ENCODE assay signal across 8 cellular contexts in the genomic region with DNA sequence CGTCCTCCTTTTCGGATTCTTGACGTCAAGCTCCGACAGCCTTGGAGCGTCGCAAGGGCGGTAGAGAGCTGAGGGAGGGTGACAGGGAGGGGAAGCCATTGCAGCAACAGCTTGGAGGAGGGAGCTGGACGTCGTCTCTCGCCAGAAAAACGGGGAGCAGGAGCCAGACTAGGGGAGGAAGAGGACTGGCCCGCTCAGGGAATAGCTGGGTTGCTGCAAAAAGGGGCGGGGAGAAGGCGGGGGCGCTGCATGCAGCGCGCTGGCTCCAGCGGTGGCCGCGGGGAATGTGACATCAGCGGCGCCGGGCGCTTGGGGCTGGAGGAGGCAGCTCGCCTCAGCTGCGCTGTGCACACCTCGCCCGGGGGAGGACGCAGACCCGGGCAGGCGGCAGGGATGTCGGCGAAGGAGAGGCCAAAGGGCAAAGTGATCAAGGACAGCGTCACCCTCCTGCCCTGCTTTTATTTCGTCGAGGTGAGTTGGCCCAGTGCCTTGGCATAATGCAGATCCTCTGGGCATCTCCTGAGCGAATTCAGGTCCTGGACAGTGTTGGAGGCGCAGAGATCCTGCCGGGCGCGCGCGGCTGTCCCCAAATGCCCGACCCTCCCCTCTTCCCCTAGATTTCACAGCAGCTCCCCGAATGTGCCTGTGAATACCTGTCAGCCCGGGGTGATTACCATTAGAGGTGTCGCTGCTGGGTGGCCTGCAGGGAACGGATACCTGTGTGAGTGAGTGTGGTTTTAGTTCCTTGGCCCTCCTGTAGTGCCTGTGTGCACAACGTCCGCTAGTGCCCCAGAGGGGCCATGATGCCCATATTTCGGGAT.
DNase-seq lines count a peak whose midpoint lies in the region; ATAC-seq lines count a peak whose summit lies in the region.

A gene with protein sequence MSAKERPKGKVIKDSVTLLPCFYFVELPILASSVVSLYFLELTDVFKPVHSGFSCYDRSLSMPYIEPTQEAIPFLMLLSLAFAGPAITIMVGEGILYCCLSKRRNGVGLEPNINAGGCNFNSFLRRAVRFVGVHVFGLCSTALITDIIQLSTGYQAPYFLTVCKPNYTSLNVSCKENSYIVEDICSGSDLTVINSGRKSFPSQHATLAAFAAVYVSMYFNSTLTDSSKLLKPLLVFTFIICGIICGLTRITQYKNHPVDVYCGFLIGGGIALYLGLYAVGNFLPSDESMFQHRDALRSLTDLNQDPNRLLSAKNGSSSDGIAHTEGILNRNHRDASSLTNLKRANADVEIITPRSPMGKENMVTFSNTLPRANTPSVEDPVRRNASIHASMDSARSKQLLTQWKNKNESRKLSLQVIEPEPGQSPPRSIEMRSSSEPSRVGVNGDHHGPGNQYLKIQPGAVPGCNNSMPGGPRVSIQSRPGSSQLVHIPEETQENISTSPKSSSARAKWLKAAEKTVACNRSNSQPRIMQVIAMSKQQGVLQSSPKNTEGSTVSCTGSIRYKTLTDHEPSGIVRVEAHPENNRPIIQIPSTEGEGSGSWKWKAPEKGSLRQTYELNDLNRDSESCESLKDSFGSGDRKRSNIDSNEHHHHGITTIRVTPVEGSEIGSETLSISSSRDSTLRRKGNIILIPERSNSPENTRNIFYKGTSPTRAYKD (plus strand): TSS at position 292 of the 821 bp plus-strand sequence. CDS start 102 bp downstream, at position 394.

- DNase-seq in DMS79 (lab: John Stamatoyannopoulos, UW) (peak; percentile 41), NCI-H1105 treated with DMSO at 0.1 percent for 48 hours (lab: John Stamatoyannopoulos, UW) (peak; percentile 61), astrocyte of the hippocampus (ENCODE audit: low read depth, low spot score) (peak; percentile 78), hypothalamus (lab: John Stamatoyannopoulos, UW) (peak in 44 of 51 donors; percentile 2 to 80 (median 28)), putamen (ENCODE audit: low spot score) (peak; percentile 61), DMS153 treated with DMSO at 0.1 percent for 48 hours (lab: John Stamatoyannopoulos, UW; ENCODE audit: unreplicated experiment) (no peak)

- ATAC-seq in HG03135 (IDR thresholded peaks at IDR 0.05; ENCODE audit: unreplicated experiment), result no peak
- no peak for ATAC-seq in HG03175 (IDR thresholded peaks at IDR 0.05; ENCODE audit: unreplicated experiment)
